ENCODE assay signal across 14 cellular contexts in the genomic region with DNA sequence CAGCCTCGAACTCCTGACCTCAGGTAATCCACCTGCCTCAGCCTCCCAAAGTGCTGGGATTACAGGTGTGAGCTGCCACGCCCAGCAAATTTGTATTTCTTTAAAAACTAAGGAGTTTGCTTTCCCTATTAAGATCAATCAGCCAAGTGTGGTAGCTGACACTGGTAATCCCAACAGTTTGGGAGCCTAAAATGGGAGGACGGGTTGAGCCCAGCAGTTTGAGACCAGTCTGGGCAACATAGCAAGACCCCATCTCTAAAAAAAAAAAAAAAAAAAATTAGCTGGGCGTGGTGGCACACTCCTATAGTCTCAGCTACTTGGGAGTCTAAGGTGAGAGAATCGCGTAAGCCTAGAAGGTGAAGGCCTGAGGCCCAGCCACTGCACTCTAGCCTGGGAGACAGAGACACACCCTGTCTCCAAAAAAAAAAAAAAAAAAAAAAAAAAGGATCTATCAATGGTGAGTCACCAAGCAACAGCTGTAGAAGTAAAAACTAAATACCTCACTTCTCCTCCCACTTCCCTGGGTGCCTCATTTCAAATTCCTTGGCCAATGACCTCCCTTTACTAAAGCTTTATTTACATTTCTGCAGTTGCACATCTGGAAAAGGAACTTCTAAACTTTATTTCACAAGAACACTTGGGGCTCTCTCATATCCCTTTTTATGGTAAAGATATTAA. TPM values are rescaled to one million over a fixed set of nuclear protein-coding genes. Genes with fewer than 3 reads are reported as not detected.
DNase-seq lines count a peak whose midpoint lies in the region; FAIRE-seq and TF ChIP-seq lines count a peak whose summit lies in the region.
"Had no signal": no experiment of that assay in that cellular context is flagged by ENCODE, and none has a peak within 500 bp of the region (broad histone marks: within the 10 kb centered on the region; RNA-seq: fewer than 3 reads in every experiment).

No MANE protein-coding gene starts in this region.

- no peak for TF ChIP-seq CTCF in AG09319 (IDR thresholded peaks at IDR 0.05; ENCODE audit: low read depth, low read length)
- TF ChIP-seq CTCF in cardiac fibroblast (IDR thresholded peaks at IDR 0.05; ENCODE audit: low read depth, low read length), result no peak

- FAIRE-seq in HTR-8/SVneo (lab: Jason Lieb, UNC), result no peak

- no peak overlapping the region for H3K4me3 ChIP-seq in cardiac fibroblast (replicated peaks in 1 of 2; ENCODE audit: low read depth in 2 of 2, low read length in 2 of 2)
- H3K4me3 ChIP-seq: BLaER1 treated with 17β-estradiol and CSF1 and Interleukin-3, amounts not matched to agents 10 nM and 100 nM; colonic mucosa had no signal

- DNase-seq in AG09319 (ENCODE audit: extremely low read depth, low read depth), result peak; percentile 81
- DNase-seq in HT1080 (ENCODE audit: low read depth), result peak; percentile 66
- peak; percentile 72 to 86 for DNase-seq in cardiac fibroblast (ENCODE audit: low read depth in 2 of 2)
- DNase-seq in kidney tubule cell (ENCODE audit: low spot score), result peak; percentile 54
- DNase-seq in NCI-H2196 treated with DMSO at 0.1 percent for 48 hours (lab: John Stamatoyannopoulos, UW; ENCODE audit: unreplicated experiment), result no peak
- no peak for DNase-seq in NCI-H2227 treated with DMSO at 0.1 percent for 48 hours (lab: John Stamatoyannopoulos, UW)
- no peak for DNase-seq in DMS153 treated with DMSO at 0.1 percent for 48 hours (lab: John Stamatoyannopoulos, UW; ENCODE audit: unreplicated experiment)
- no peak for DNase-seq in HTR-8/SVneo (ENCODE audit: insufficient read length, low spot score)
- DNase-seq: activated CD4-positive, alpha-beta memory T cell treated with anti-CD3 and anti-CD28 coated beads, Interleukin-2, amount 10 ng/mL, durations not matched to agents 7 days and 5 days; activated naive CD4-positive, alpha-beta T cell; colonic mucosa; NCI-H748 treated with DMSO at 0.1 percent for 48 hours; SW 1271 had no signal

RNA-seq across cellular contexts. Expression of a gene that starts 54.5 kb away (rescaled TPM):
- total RNA-seq in HT1080 (2014; rRNA removed; shearing (Covaris generic)), result 2.1 and 3.5 TPM in 2 replicates
- polyA plus RNA-seq in HT1080 (2015; cell fraction: cytosol; rRNA removed), result 0.33 and 0.50 TPM in 2 replicates
- 0.38 and 0.67 TPM in 2 replicates for polyA plus RNA-seq in HT1080 (2015; cell fraction: nucleus; rRNA removed)
- total RNA-seq: activated CD4-positive, alpha-beta memory T cell treated with anti-CD3 and anti-CD28 coated beads, Interleukin-2, amount 10 ng/mL, durations not matched to agents 7 days and 5 days had no signal

Comparison
In these comparisons a context has a peak if more than half of its experiments do, and no peak if none do; other contexts are left out.
1. DNase-seq: peak in AG09319 (single experiment), HT1080 (single experiment), cardiac fibroblast (2 of 2) and kidney tubule cell (single experiment); none in NCI-H2196 treated with DMSO at 0.1 percent for 48 hours (single experiment), NCI-H2227 treated with DMSO at 0.1 percent for 48 hours (single experiment), DMS153 treated with DMSO at 0.1 percent for 48 hours (single experiment) and HTR-8/SVneo (single experiment).